In genomic region chr9:131404581-131404980, GRCh38 we compare ENCODE assay signal across 2 cellular contexts.
TF ChIP-seq lines count a peak whose summit lies in the region.

No MANE protein-coding gene starts in this region.

TF ChIP-seq in H1, 55 proteins besides CTCF, POLR2A, EP300 and RAD21:
- TF ChIP-seq KDM1A (IDR thresholded peaks at IDR 0.05; ENCODE audit: borderline replicate concordance, low read length): no peak
- TF ChIP-seq BRCA1 (IDR thresholded peaks at IDR 0.05; ENCODE audit: low read depth, low read length): no peak
- no peak for TF ChIP-seq CHD1 (IDR thresholded peaks at IDR 0.05; ENCODE audit: low read depth, low read length)
- no peak for TF ChIP-seq SIRT6 (IDR thresholded peaks at IDR 0.05; ENCODE audit: low read length)
- TF ChIP-seq, protein P1, sequence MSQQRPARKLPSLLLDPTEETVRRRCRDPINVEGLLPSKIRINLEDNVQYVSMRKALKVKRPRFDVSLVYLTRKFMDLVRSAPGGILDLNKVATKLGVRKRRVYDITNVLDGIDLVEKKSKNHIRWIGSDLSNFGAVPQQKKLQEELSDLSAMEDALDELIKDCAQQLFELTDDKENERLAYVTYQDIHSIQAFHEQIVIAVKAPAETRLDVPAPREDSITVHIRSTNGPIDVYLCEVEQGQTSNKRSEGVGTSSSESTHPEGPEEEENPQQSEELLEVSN (IDR thresholded peaks at IDR 0.05): no peak
- no peak for TF ChIP-seq HDAC2 (IDR thresholded peaks at IDR 0.05; ENCODE audit: borderline replicate concordance in 1 of 2, low read depth in 2 of 2, low read length in 2 of 2)
- TF ChIP-seq, protein P2, sequence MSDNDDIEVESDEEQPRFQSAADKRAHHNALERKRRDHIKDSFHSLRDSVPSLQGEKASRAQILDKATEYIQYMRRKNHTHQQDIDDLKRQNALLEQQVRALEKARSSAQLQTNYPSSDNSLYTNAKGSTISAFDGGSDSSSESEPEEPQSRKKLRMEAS (IDR thresholded peaks at IDR 0.05): no peak
- TF ChIP-seq NRF1 (IDR thresholded peaks at IDR 0.05; ENCODE audit: low read depth, low read length): no peak
- TF ChIP-seq USF2 (IDR thresholded peaks at IDR 0.05; ENCODE audit: low read length): no peak
- no peak for TF ChIP-seq TAF1 (IDR thresholded peaks at IDR 0.05; ENCODE audit: low read depth, low read length)
- no peak for TF ChIP-seq JUN (IDR thresholded peaks at IDR 0.05; ENCODE audit: low read depth, low read length)

TF ChIP-seq in neural cell, 6 proteins besides CTCF, POLR2A, EP300 and RAD21:
- TF ChIP-seq MXI1 (conservative IDR thresholded peaks at IDR 0.05; ENCODE audit: poor library complexity, severe bottlenecking): no peak
- no peak for TF ChIP-seq SMC3 (conservative IDR thresholded peaks at IDR 0.05; ENCODE audit: poor library complexity)
- no peak for TF ChIP-seq REST (IDR thresholded peaks at IDR 0.05; ENCODE audit: borderline replicate concordance)
- TF ChIP-seq TAF1 (IDR thresholded peaks at IDR 0.05; ENCODE audit: low read depth): no peak
- TF ChIP-seq EZH2 (IDR thresholded peaks at IDR 0.05; ENCODE audit: borderline replicate concordance, insufficient read depth, low read length, poor library complexity, severe bottlenecking): no peak
- TF ChIP-seq POLR2AphosphoS5 (IDR thresholded peaks at IDR 0.05): no peak
